Comparison of ENCODE assay signal across 16 cellular contexts in genomic region chr17:18791402-18791801, GRCh38. TPM values are rescaled to one million over a fixed set of nuclear protein-coding genes. Genes with fewer than 3 reads are reported as not detected.
A peak's percentile ranks its signal among the peaks of the same experiment; 100 is the strongest.
DNase-seq lines count a peak whose midpoint lies in the region; ATAC-seq, FAIRE-seq and TF ChIP-seq lines count a peak whose summit lies in the region.
"Not testable (repeated sequence)": the region's sequence is repeated elsewhere in the genome, so short reads cannot be mapped to it uniquely, and the experiment has no call there.
"Had no signal": no experiment of that assay in that cellular context is flagged by ENCODE, and none has a peak within 500 bp of the region (broad histone marks: within the 10 kb centered on the region; RNA-seq: fewer than 3 reads in every experiment).

No MANE protein-coding gene starts in this region.

- TF ChIP-seq RAD21 in K562 (CRISPR knock-in tag; conservative IDR thresholded peaks at IDR 0.05 in 1 of 2, IDR thresholded peaks at IDR 0.05 in 1 of 2); HepG2 (CRISPR knock-in tag; IDR thresholded peaks at IDR 0.05): not testable (repeated sequence)

- intact Hi-C loops in CD4-positive, alpha-beta T cell (cut with DNase I, micrococcal nuclease); activated B cell treated with CpG ODN at 0.5 μM for 24 hours (cut with micrococcal nuclease); K562 (cut with micrococcal nuclease); HepG2 (cut with micrococcal nuclease; ENCODE audit: unreplicated experiment): not testable (repeated sequence)

- H3K79me2 ChIP-seq in K562 (ENCODE audit: control insufficient read depth, insufficient read depth, low read length); HepG2 (ENCODE audit: insufficient read depth, low read length): not testable (repeated sequence)

- H3K4me1 ChIP-seq in K562 (replicated peaks in 1 of 2; ENCODE audit: control insufficient read depth in 2 of 2, insufficient read depth in 2 of 2, low read length in 2 of 2); HepG2 (ENCODE audit: insufficient read depth, low read length): not testable (repeated sequence)

- not testable (repeated sequence) for H3K4me2 ChIP-seq in K562 (ENCODE audit: insufficient read depth, low read length); HepG2 (ENCODE audit: low read depth, low read length)

- H4K20me1 ChIP-seq in K562 (replicated peaks; ENCODE audit: control insufficient read depth, insufficient read depth, low read length); HepG2 (ENCODE audit: insufficient read depth, low read length): not testable (repeated sequence)

- in situ Hi-C loops in K562 (cut with MboI); HepG2 (cut with HindIII; ENCODE audit: extremely low pct_ligation_motif_present, low pct_unique_long_range_greater_than_20kb): not testable (repeated sequence)

- H3K4me3 Mint-ChIP-seq in CD4-positive, alpha-beta T cell; activated B cell treated with CpG ODN at 0.5 μM for 24 hours; stimulated activated effector memory CD8-positive, alpha-beta T cell treated with anti-CD3 and anti-CD28 coated beads, Interleukin-12 subunit alpha, Interleukin-12 subunit beta, amount 100 ng/mL, for 72 hours: not testable (repeated sequence)

- H3K4me1 Mint-ChIP-seq in CD4-positive, alpha-beta T cell (ENCODE audit: low read depth) = peaks cover 22% of the 10 kb centered on the region
- not testable (repeated sequence) for H3K4me1 Mint-ChIP-seq in activated B cell treated with CpG ODN at 0.5 μM for 24 hours
- peaks cover 32% of the 10 kb centered on the region for H3K4me1 Mint-ChIP-seq in stimulated activated effector memory CD8-positive, alpha-beta T cell treated with anti-CD3 and anti-CD28 coated beads, Interleukin-12 subunit alpha, Interleukin-12 subunit beta, amount 100 ng/mL, for 72 hours

- not testable (repeated sequence) for H3K27me3 ChIP-seq in CD4-positive, alpha-beta T cell (ENCODE audit: control insufficient read depth, insufficient read depth, low read length); K562 (ENCODE audit: control insufficient read depth in 2 of 2, insufficient read depth in 2 of 2, low read length in 2 of 2); HepG2 (ENCODE audit: control insufficient read depth in 1 of 2, insufficient read depth in 2 of 2, low read length in 2 of 2)

- POLR2A ChIA-PET in CD4-positive, alpha-beta T cell (lab: Charles Lee); activated B cell treated with CpG ODN at 0.5 μM for 24 hours (lab: Charles Lee); K562 (lab: Yijun Ruan, JAX); HepG2 (lab: Yijun Ruan, JAX): not testable (repeated sequence)

- WGBS in K562 (ENCODE audit: insufficient coverage, low coverage, missing lambda C conversion rate) = no CpG with 5 or more reads among the region's 1 CpG
- WGBS in HepG2 (ENCODE audit: low lambda C conversion rate) = 94% methylated on average over 1 of the region's 1 CpG

- not testable (repeated sequence) for H3K27ac Mint-ChIP-seq in CD4-positive, alpha-beta T cell; activated B cell treated with CpG ODN at 0.5 μM for 24 hours; stimulated activated effector memory CD8-positive, alpha-beta T cell treated with anti-CD3 and anti-CD28 coated beads, Interleukin-12 subunit alpha, Interleukin-12 subunit beta, amount 100 ng/mL, for 72 hours

- not testable (repeated sequence) for H2AFZ ChIP-seq in K562 (ENCODE audit: low read depth, low read length); HepG2 (ENCODE audit: low read length)

- H3K9me1 ChIP-seq in K562 (ENCODE audit: control insufficient read depth, insufficient read depth, low read length) = not testable (repeated sequence)

- TF ChIP-seq CTCF in CD4-positive, alpha-beta T cell (IDR thresholded peaks at IDR 0.05); activated B cell treated with CpG ODN at 0.5 μM for 24 hours (IDR thresholded peaks at IDR 0.05); K562 (IDR thresholded peaks at IDR 0.05 in 2 of 3, conservative IDR thresholded peaks at IDR 0.05 in 1 of 3; ENCODE audit: insufficient read depth in 2 of 3, low read depth in 1 of 3, low read length in 3 of 3); HepG2 (CRISPR knock-in tag; IDR thresholded peaks at IDR 0.05): not testable (repeated sequence)

- CTCF ChIA-PET in CD4-positive, alpha-beta T cell (lab: Charles Lee); activated B cell treated with CpG ODN at 0.5 μM for 24 hours (lab: Charles Lee); K562 (lab: Yijun Ruan, JAX; ENCODE audit: low intra/inter-chr PET ratio); HepG2 (lab: Yijun Ruan, JAX; ENCODE audit: low intra/inter-chr PET ratio, low total read pairs): not testable (repeated sequence)

- not testable (repeated sequence) for DNase-seq in CD4-positive, alpha-beta T cell; HTR-8/SVneo (ENCODE audit: insufficient read length, low spot score); activated B cell treated with CpG ODN at 0.5 μM for 24 hours; K562 (ENCODE audit: extremely low read depth in 1 of 4, low spot score in 3 of 4); HepG2 (ENCODE audit: low spot score); stimulated activated effector memory CD8-positive, alpha-beta T cell treated with anti-CD3 and anti-CD28 coated beads, Interleukin-12 subunit alpha, Interleukin-12 subunit beta, amount 100 ng/mL, for 72 hours (ENCODE audit: low spot score in 2 of 2)

- not testable (repeated sequence) for BruUV-seq in K562 (replicated peaks; lab: Mats Ljungman, UMichigan)
- TSS peak; percentile 26 for BruUV-seq in HepG2 (replicated peaks; lab: Mats Ljungman, UMichigan)

- not testable (repeated sequence) for H3K27me3 Mint-ChIP-seq in CD4-positive, alpha-beta T cell; activated B cell treated with CpG ODN at 0.5 μM for 24 hours

- peak; percentile 78 for ATAC-seq in CD4-positive, alpha-beta T cell (ENCODE audit: poor library complexity)
- peak; percentile 50 for ATAC-seq in GM18867 (IDR thresholded peaks at IDR 0.05; ENCODE audit: unreplicated experiment)
- ATAC-seq in activated B cell treated with CpG ODN at 0.5 μM for 24 hours (ENCODE audit: low read depth) = peak; percentile 64
- ATAC-seq in K562 = peak; percentile 57; the same call in 2 of the 3 replicates
- peak; percentile 73 for ATAC-seq in esophagus mucosa
- peak; percentile 64 for ATAC-seq in HepG2
- ATAC-seq in stimulated activated effector memory CD8-positive, alpha-beta T cell treated with anti-CD3 and anti-CD28 coated beads, Interleukin-12 subunit alpha, Interleukin-12 subunit beta, amount 100 ng/mL, for 72 hours = peak; percentile 66

- H3K9me3 ChIP-seq in CD4-positive, alpha-beta T cell (ENCODE audit: control insufficient read depth, low read length); K562 (replicated peaks; ENCODE audit: control insufficient read depth, insufficient read depth, low read depth, low read length); HepG2 (ENCODE audit: low read length): not testable (repeated sequence)

- H3K36me3 Mint-ChIP-seq in CD4-positive, alpha-beta T cell (ENCODE audit: low read depth) = peaks cover 34% of the 10 kb centered on the region
- H3K36me3 Mint-ChIP-seq in activated B cell treated with CpG ODN at 0.5 μM for 24 hours (ENCODE audit: low read depth) = peaks cover 19% of the 10 kb centered on the region
- peaks cover 82% of the 10 kb centered on the region for H3K36me3 Mint-ChIP-seq in stimulated activated effector memory CD8-positive, alpha-beta T cell treated with anti-CD3 and anti-CD28 coated beads, Interleukin-12 subunit alpha, Interleukin-12 subunit beta, amount 100 ng/mL, for 72 hours

- not testable (repeated sequence) for H3K9ac ChIP-seq in K562 (ENCODE audit: insufficient read depth in 1 of 2, low read depth in 2 of 2, low read length in 2 of 2); HepG2 (ENCODE audit: insufficient read depth, low read depth, low read length)

- not testable (repeated sequence) for H3K9me3 Mint-ChIP-seq in CD4-positive, alpha-beta T cell; activated B cell treated with CpG ODN at 0.5 μM for 24 hours; stimulated activated effector memory CD8-positive, alpha-beta T cell treated with anti-CD3 and anti-CD28 coated beads, Interleukin-12 subunit alpha, Interleukin-12 subunit beta, amount 100 ng/mL, for 72 hours

- not testable (repeated sequence) for TF ChIP-seq EP300 in K562 (IDR thresholded peaks at IDR 0.05; ENCODE audit: low read length); HepG2 (IDR thresholded peaks at IDR 0.05; ENCODE audit: low read depth in 2 of 2, low read length in 2 of 2); HepG2 (CRISPR knock-in tag; IDR thresholded peaks at IDR 0.05; ENCODE audit: borderline replicate concordance)

- H3K27ac ChIP-seq in CD4-positive, alpha-beta T cell (ENCODE audit: low read depth, low read length); K562 (ENCODE audit: extremely low read depth, low read depth, low read length); HepG2 (ENCODE audit: extremely low read length, insufficient read depth, low read length): not testable (repeated sequence)

- not testable (repeated sequence) for H3K4me3 ChIP-seq in K562; HepG2 (replicated peaks in 1 of 3; ENCODE audit: insufficient read depth in 1 of 3, low read depth in 2 of 3, low read length in 3 of 3)

- not testable (repeated sequence) for TF ChIP-seq POLR2A in K562 (conservative IDR thresholded peaks at IDR 0.05); HepG2 (IDR thresholded peaks at IDR 0.05; ENCODE audit: insufficient read depth in 1 of 2, low read depth in 2 of 2, low read length in 2 of 2)

- H3K36me3 ChIP-seq in K562 (ENCODE audit: control insufficient read depth, insufficient read depth, low read length); HepG2 (replicated peaks in 1 of 2; ENCODE audit: control insufficient read depth in 1 of 2, insufficient read depth in 2 of 2, low read length in 2 of 2): not testable (repeated sequence)

- FAIRE-seq in HTR-8/SVneo (lab: Jason Lieb, UNC) (peak; percentile 97), K562 (lab: Jason Lieb, UNC) (peak; percentile 72), HepG2 (lab: Jason Lieb, UNC) (peak; percentile 76)

RNA-seq across cellular contexts. Expression of gene TVP23B, which starts 10.4 kb away (rescaled TPM):
- 10 to 100 TPM; 13.9 to 18.9 TPM for total RNA-seq in CD4-positive, alpha-beta T cell
- total RNA-seq in activated B cell treated with CpG ODN at 0.5 μM for 24 hours = 21.5 and 28.5 TPM in 2 replicates
- 25.6 and 75.8 TPM in 2 replicates for total RNA-seq in K562 (2011; cell fraction: chromatin; rRNA removed; ENCODE audit: low replicate concordance)
- total RNA-seq in K562 (2011; cell fraction: nucleolus; rRNA removed) = 13.7 and 16.3 TPM in 2 replicates
- total RNA-seq in K562 (2011; cell fraction: nucleoplasm; rRNA removed) = 48.4 and 58.1 TPM in 2 replicates
- total RNA-seq in K562 (2014; rRNA removed) = 10.0 and 12.9 TPM in 2 replicates
- total RNA-seq in K562 (2014; rRNA removed; fragmentation: Illumina TruSeq; extraction: Trizol) = 25.0 and 28.9 TPM in 2 replicates
- total RNA-seq in K562 (2015; rRNA removed; fragmentation: Illumina TruSeq; extraction: Trizol) = 13.0 and 15.8 TPM in 2 replicates
- total RNA-seq in K562 (2021) = 10.4 and 14.6 TPM in 2 replicates
- 17.4 and 21.1 TPM in 2 replicates for polyA plus RNA-seq in K562 (2011; rRNA removed)
- polyA plus RNA-seq in K562 (2011; cell fraction: cytosol; rRNA removed) = 2.0 and 7.7 TPM in 2 replicates
- polyA plus RNA-seq in K562 (2011; cell fraction: nucleus; rRNA removed) = 4.0 and 7.2 TPM in 2 replicates
- 10.1 and 11.8 TPM in 2 replicates for polyA plus RNA-seq in K562 (2012)
- polyA plus RNA-seq in K562 (2014; fragmentation: Illumina TruSeq; extraction: Trizol) = 11.0 and 12.8 TPM in 2 replicates
- 10 to 100 TPM; 43.0 to 52.8 TPM for polyA plus RNA-seq in K562 (2014; fragmentation: Nextera tagmentation; extraction: Ambion mirVana)
- 13.2 and 14.1 TPM in 2 replicates for polyA plus RNA-seq in K562 (2014; rRNA removed)
- polyA minus RNA-seq in K562 (2011; rRNA and poly(A)+ RNA removed) = 40.4 and 53.0 TPM in 2 replicates
- 13.1 and 13.6 TPM in 2 replicates for polyA minus RNA-seq in K562 (2011; cell fraction: cytosol; rRNA and poly(A)+ RNA removed)
- polyA minus RNA-seq in K562 (2011; cell fraction: nucleus; rRNA and poly(A)+ RNA removed) = 9.8 and 22.5 TPM in 2 replicates
- 24.1 TPM for total RNA-seq in esophagus mucosa
- 50.6 and 66.5 TPM in 2 replicates for total RNA-seq in HepG2 (2016; rRNA removed; fragmentation: Illumina TruSeq; extraction: Trizol)
- 12.9 and 20.4 TPM in 2 replicates for total RNA-seq in HepG2 (2016; cell fraction: cytosol; rRNA removed; fragmentation: Illumina TruSeq; extraction: Trizol; ENCODE audit: low read depth)
- total RNA-seq in HepG2 (2016; cell fraction: insoluble cytoplasmic fraction; rRNA removed; fragmentation: Illumina TruSeq; extraction: Trizol) = 52.0 and 62.4 TPM in 2 replicates
- 29.4 and 38.1 TPM in 2 replicates for total RNA-seq in HepG2 (2016; cell fraction: membrane; rRNA removed; fragmentation: Illumina TruSeq; extraction: Trizol)
- total RNA-seq in HepG2 (2016; cell fraction: nucleus; rRNA removed; fragmentation: Illumina TruSeq; extraction: Trizol) = 56.0 and 61.9 TPM in 2 replicates
- polyA plus RNA-seq in HepG2 (2011; rRNA removed) = 31.8 and 45.1 TPM in 2 replicates
- polyA plus RNA-seq in HepG2 (2011; cell fraction: cytosol; rRNA removed) = 16.9 and 29.0 TPM in 2 replicates
- polyA plus RNA-seq in HepG2 (2011; cell fraction: nucleus; rRNA removed) = 9.7 and 12.0 TPM in 2 replicates
- 46.3 and 50.0 TPM in 2 replicates for polyA plus RNA-seq in HepG2 (2012)
- polyA plus RNA-seq in HepG2 (2016; cell fraction: cytosol; fragmentation: Illumina TruSeq; extraction: Trizol; ENCODE audit: low read depth) = 4.6 and 5.7 TPM in 2 replicates
- polyA plus RNA-seq in HepG2 (2016; cell fraction: insoluble cytoplasmic fraction; fragmentation: Illumina TruSeq; extraction: Trizol; ENCODE audit: low read depth) = 33.7 and 39.4 TPM in 2 replicates
- 9.4 and 13.3 TPM in 2 replicates for polyA plus RNA-seq in HepG2 (2016; cell fraction: membrane; fragmentation: Illumina TruSeq; extraction: Trizol; ENCODE audit: low read depth)
- 68.5 and 70.5 TPM in 2 replicates for polyA plus RNA-seq in HepG2 (2016; cell fraction: nucleus; fragmentation: Illumina TruSeq; extraction: Trizol; ENCODE audit: insufficient read depth, low read depth)
- 28.0 and 36.3 TPM in 2 replicates for polyA minus RNA-seq in HepG2 (2011; rRNA and poly(A)+ RNA removed; ENCODE audit: low replicate concordance)
- 33.0 and 34.2 TPM in 2 replicates for polyA minus RNA-seq in HepG2 (2011; cell fraction: cytosol; rRNA and poly(A)+ RNA removed)
- 58.3 and 58.8 TPM in 2 replicates for polyA minus RNA-seq in HepG2 (2011; cell fraction: nucleus; rRNA and poly(A)+ RNA removed)

RNA-seq across cellular contexts. Expression of gene FBXW10, which starts 47.5 kb away (rescaled TPM):
- total RNA-seq in CD4-positive, alpha-beta T cell = not detected
- total RNA-seq in activated B cell treated with CpG ODN at 0.5 μM for 24 hours (0.07 TPM in 1 of 2 replicates, not detected in the other), K562 (2014; rRNA removed) (not detected in 2 replicates), K562 (2014; rRNA removed; fragmentation: Illumina TruSeq; extraction: Trizol) (not detected in 2 replicates), K562 (2015; rRNA removed; fragmentation: Illumina TruSeq; extraction: Trizol) (not detected in 2 replicates), K562 (2021) (not detected in 2 replicates), esophagus mucosa (0.16 TPM), HepG2 (2016; rRNA removed; fragmentation: Illumina TruSeq; extraction: Trizol) (0.04 TPM in 1 of 2 replicates, not detected in the other)
- total RNA-seq in K562 (2011; cell fraction: chromatin; rRNA removed; ENCODE audit: low replicate concordance) = not detected in 2 replicates
- not detected in 2 replicates for total RNA-seq in K562 (2011; cell fraction: nucleolus; rRNA removed)
- total RNA-seq in K562 (2011; cell fraction: nucleoplasm; rRNA removed) = not detected in 2 replicates
- polyA plus RNA-seq in K562 (2011; rRNA removed) (not detected in 2 replicates), K562 (2014; fragmentation: Illumina TruSeq; extraction: Trizol) (not detected in 2 replicates), K562 (2014; fragmentation: Nextera tagmentation; extraction: Ambion mirVana) (not detected), K562 (2014; rRNA removed) (not detected in 2 replicates), HepG2 (2011; rRNA removed) (0.17 and 0.30 TPM in 2 replicates)
- not detected in 2 replicates for polyA plus RNA-seq in K562 (2011; cell fraction: cytosol; rRNA removed)
- not detected in 2 replicates for polyA plus RNA-seq in K562 (2011; cell fraction: nucleus; rRNA removed)
- polyA plus RNA-seq in K562 (2012) = not detected in 2 replicates
- not detected in 2 replicates for polyA minus RNA-seq in K562 (2011; rRNA and poly(A)+ RNA removed)
- polyA minus RNA-seq in K562 (2011; cell fraction: cytosol; rRNA and poly(A)+ RNA removed) = not detected in 2 replicates
- polyA minus RNA-seq in K562 (2011; cell fraction: nucleus; rRNA and poly(A)+ RNA removed) = not detected in 2 replicates
- total RNA-seq in HepG2 (2016; cell fraction: cytosol; rRNA removed; fragmentation: Illumina TruSeq; extraction: Trizol; ENCODE audit: low read depth) = 0.09 TPM in 1 of 2 replicates, not detected in the other
- 0.04 TPM in 1 of 2 replicates, not detected in the other for total RNA-seq in HepG2 (2016; cell fraction: insoluble cytoplasmic fraction; rRNA removed; fragmentation: Illumina TruSeq; extraction: Trizol)
- total RNA-seq in HepG2 (2016; cell fraction: membrane; rRNA removed; fragmentation: Illumina TruSeq; extraction: Trizol) = 0.10 TPM in 1 of 2 replicates, not detected in the other
- total RNA-seq in HepG2 (2016; cell fraction: nucleus; rRNA removed; fragmentation: Illumina TruSeq; extraction: Trizol) = 0.13 and 0.22 TPM in 2 replicates
- polyA plus RNA-seq in HepG2 (2011; cell fraction: cytosol; rRNA removed) = 0.07 and 0.08 TPM in 2 replicates
- 0.77 and 1.9 TPM in 2 replicates for polyA plus RNA-seq in HepG2 (2011; cell fraction: nucleus; rRNA removed)
- polyA plus RNA-seq in HepG2 (2012) = 0.59 and 1.5 TPM in 2 replicates
- polyA plus RNA-seq in HepG2 (2016; cell fraction: cytosol; fragmentation: Illumina TruSeq; extraction: Trizol; ENCODE audit: low read depth) = not detected in 2 replicates
- not detected in 2 replicates for polyA plus RNA-seq in HepG2 (2016; cell fraction: insoluble cytoplasmic fraction; fragmentation: Illumina TruSeq; extraction: Trizol; ENCODE audit: low read depth)
- polyA plus RNA-seq in HepG2 (2016; cell fraction: membrane; fragmentation: Illumina TruSeq; extraction: Trizol; ENCODE audit: low read depth) = not detected in 2 replicates
- 0.48 TPM in 1 of 2 replicates, not detected in the other for polyA plus RNA-seq in HepG2 (2016; cell fraction: nucleus; fragmentation: Illumina TruSeq; extraction: Trizol; ENCODE audit: insufficient read depth, low read depth)
- polyA minus RNA-seq in HepG2 (2011; rRNA and poly(A)+ RNA removed; ENCODE audit: low replicate concordance) = 0.04 and 0.23 TPM in 2 replicates
- polyA minus RNA-seq in HepG2 (2011; cell fraction: cytosol; rRNA and poly(A)+ RNA removed) = not detected in 2 replicates
- 0.64 and 0.75 TPM in 2 replicates for polyA minus RNA-seq in HepG2 (2011; cell fraction: nucleus; rRNA and poly(A)+ RNA removed)
- total RNA-seq: activated naive CD8-positive, alpha-beta T cell treated with anti-CD3 and anti-CD28 coated beads for 36 hours; activated T-helper 2 cell treated with anti-CD3 and anti-CD28 coated beads, Interferon-gamma antibody, Interleukin-2, Interleukin-4, amounts not matched to agents 10 μg/mL and 5 μg/mL and 100 μg/mL, durations not matched to agents 14 hours and 24 hours and 36 hours; IMR-90; skeletal muscle tissue; suprapubic skin had no signal
- polyA plus RNA-seq: CD8-positive, alpha-beta memory T cell; fibroblast of lung; GM23248; IMR-90 had no signal
